Comparison of ENCODE assay signal across 10 cellular contexts in the genomic region with DNA sequence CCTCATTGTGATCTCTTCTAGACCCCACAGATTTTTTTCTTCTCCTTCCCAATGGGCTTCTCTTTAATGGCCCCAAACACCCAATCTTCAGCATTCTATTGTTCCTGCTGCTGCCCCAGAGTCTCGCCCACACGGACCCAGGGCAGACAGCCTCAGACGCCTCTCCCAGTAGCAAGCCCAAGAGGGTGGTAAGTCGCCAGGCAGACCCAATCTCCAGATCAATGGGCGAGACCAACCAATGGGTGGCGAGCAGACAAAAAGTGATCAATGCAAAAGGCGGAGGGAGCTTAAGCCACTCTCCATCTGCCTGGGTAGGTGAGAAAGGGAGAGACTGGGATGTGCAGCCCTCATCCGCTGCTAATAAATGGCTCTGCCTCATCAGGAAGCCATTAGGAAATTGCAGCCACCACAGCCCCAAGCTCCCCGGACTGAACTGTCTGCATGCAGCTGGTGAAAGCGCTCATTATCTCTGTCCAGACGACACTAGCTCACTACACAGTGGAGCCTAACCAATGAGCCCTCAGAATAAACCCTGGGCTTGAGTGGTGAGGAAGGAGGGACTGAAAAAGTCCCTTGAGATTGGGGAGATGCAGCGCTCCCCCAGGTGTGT.
A peak's percentile ranks its signal among the peaks of the same experiment; 100 is the strongest.
DNase-seq lines count a peak whose midpoint lies in the region; ATAC-seq lines count a peak whose summit lies in the region.
"Had no signal": no experiment of that assay in that cellular context is flagged by ENCODE, and none has a peak within 500 bp of the region (broad histone marks: within the 10 kb centered on the region; RNA-seq: fewer than 3 reads in every experiment).

No MANE protein-coding gene starts in this region.

- H3K27ac Mint-ChIP-seq in T-cell: peak overlapping the region; percentile 96 to 98
- peak overlapping the region; percentile 87 for H3K27ac Mint-ChIP-seq in stimulated activated memory B cell treated with anti-CD40 and anti-IgM and Interleukin-4, amounts not matched to agents 10 μg/mL and 1 μg/mL and 100 μg/mL, for 72 hours

- peak overlapping the region; percentile 82 to 99 (median 98) for H3K4me3 Mint-ChIP-seq in T-cell
- H3K4me3 Mint-ChIP-seq in stimulated activated memory B cell treated with anti-CD40 and anti-IgM and Interleukin-4, amounts not matched to agents 10 μg/mL and 1 μg/mL and 100 μg/mL, for 72 hours: no peak overlapping the region

- CTCF ChIA-PET in T-cell (lab: Charles Lee): interaction anchor here (0.6 to 4.9 kb wide), 27 partner anchors 8 to 220 kb away, joined by 3 to 30 read pairs (median 5); no protein-coding TSS in a partner anchor

- no peaks in the 10 kb centered on the region for H3K9me3 Mint-ChIP-seq in T-cell
- H3K9me3 Mint-ChIP-seq in stimulated activated memory B cell treated with anti-CD40 and anti-IgM and Interleukin-4, amounts not matched to agents 10 μg/mL and 1 μg/mL and 100 μg/mL, for 72 hours: no peaks in the 10 kb centered on the region

- POLR2A ChIA-PET in T-cell (lab: Charles Lee): interaction anchor here (0.5 to 7.1 kb wide), 18 partner anchors 10 to 333 kb away, joined by 3 to 86 read pairs (median 3); no protein-coding TSS in a partner anchor

- peaks cover 71% of the 10 kb centered on the region for H3K36me3 Mint-ChIP-seq in T-cell
- H3K36me3 Mint-ChIP-seq in stimulated activated memory B cell treated with anti-CD40 and anti-IgM and Interleukin-4, amounts not matched to agents 10 μg/mL and 1 μg/mL and 100 μg/mL, for 72 hours: peaks cover 55% of the 10 kb centered on the region

- H3K27me3 Mint-ChIP-seq in T-cell: no peaks in the 10 kb centered on the region
- H3K27me3 Mint-ChIP-seq in stimulated activated memory B cell treated with anti-CD40 and anti-IgM and Interleukin-4, amounts not matched to agents 10 μg/mL and 1 μg/mL and 100 μg/mL, for 72 hours: no peaks in the 10 kb centered on the region

- ATAC-seq in T-cell (replicated peaks in 1 of 4) (no peak), GM18498 (IDR thresholded peaks at IDR 0.05; ENCODE audit: unreplicated experiment) (no peak)
- no peak for ATAC-seq in stimulated activated memory B cell treated with anti-CD40 and anti-IgM and Interleukin-4, amounts not matched to agents 10 μg/mL and 1 μg/mL and 100 μg/mL, for 72 hours

- peaks cover 97 to 100% (median 99%) of the 10 kb centered on the region in 3 donors for H3K4me1 Mint-ChIP-seq in T-cell
- peaks cover 99% of the 10 kb centered on the region for H3K4me1 Mint-ChIP-seq in stimulated activated memory B cell treated with anti-CD40 and anti-IgM and Interleukin-4, amounts not matched to agents 10 μg/mL and 1 μg/mL and 100 μg/mL, for 72 hours

- peak; percentile 55 for DNase-seq in activated CD4-positive, alpha-beta T cell treated with anti-CD3 and anti-CD28 coated beads for 48 hours
- no peak for DNase-seq in activated CD4-positive, alpha-beta T cell treated with anti-CD3 and anti-CD28 coated beads for 1 hour
- DNase-seq in T-cell (no peak), globus pallidus (ENCODE audit: low spot score) (peak; percentile 55), posterior vena cava (ENCODE audit: low spot score) (no peak), LoVo (ENCODE audit: low spot score) (no peak)
- DNase-seq: MG63, NCI-H524 treated with DMSO at 0.1 percent for 48 hours had no signal

- intact Hi-C loops in posterior vena cava (cut with DNase I): loop anchor here in 1 of 2 donors (1.0 kb wide), 1 partner anchor 22 kb away; no protein-coding TSS in a partner anchor

Comparison
In these comparisons a context has a peak if more than half of its experiments do, and no peak if none do; other contexts are left out.
1. DNase-seq: peak in activated CD4-positive, alpha-beta T cell treated with anti-CD3 and anti-CD28 coated beads for 48 hours (single experiment) and globus pallidus (single experiment); none in activated CD4-positive, alpha-beta T cell treated with anti-CD3 and anti-CD28 coated beads for 1 hour (single experiment), T-cell (0 of 34), posterior vena cava (single experiment) and LoVo (single experiment).